14 cellular contexts compared by ENCODE assay signal in the genomic region with DNA sequence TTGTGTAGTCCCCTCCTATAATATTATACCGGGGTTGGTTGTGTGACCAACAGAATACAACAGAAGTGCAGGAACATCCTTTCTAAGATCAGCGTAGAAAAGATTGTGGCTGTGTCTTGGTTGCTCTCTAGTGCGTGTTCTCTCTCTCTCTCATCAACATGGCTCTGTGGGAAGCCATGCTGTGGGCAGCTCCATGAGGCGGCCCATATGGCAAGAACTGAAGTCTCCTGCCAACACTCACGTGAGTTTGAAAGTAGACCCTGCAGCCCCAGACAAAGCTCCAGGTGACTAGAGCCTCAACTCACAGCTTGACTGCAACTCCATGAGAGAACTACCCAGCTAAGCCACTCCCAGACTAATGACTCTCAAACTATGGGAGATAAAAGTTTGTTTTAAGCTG.
DNase-seq lines count a peak whose midpoint lies in the region; TF ChIP-seq lines count a peak whose summit lies in the region.
"Had no signal": no experiment of that assay in that cellular context is flagged by ENCODE, and none has a peak within 500 bp of the region (broad histone marks: within the 10 kb centered on the region; RNA-seq: fewer than 3 reads in every experiment).

No MANE protein-coding gene starts in this region.

- H2AFZ ChIP-seq in mesenchymal stem cell (ENCODE audit: low read depth, low read length) = no peak overlapping the region
- H2AFZ ChIP-seq: GM23338 had no signal

- H3K18ac ChIP-seq in mesenchymal stem cell (ENCODE audit: low read depth in 1 of 2, low read length in 2 of 2) = no peak overlapping the region

- no peak overlapping the region for H3K23ac ChIP-seq in mesenchymal stem cell (ENCODE audit: low read length in 2 of 2)

- no peak overlapping the region for H3K4ac ChIP-seq in mesenchymal stem cell (ENCODE audit: low read depth in 1 of 2, low read length in 2 of 2)

- H4K8ac ChIP-seq in mesenchymal stem cell (ENCODE audit: low read length) = no peak overlapping the region

- no peak overlapping the region for H3K14ac ChIP-seq in mesenchymal stem cell (ENCODE audit: low read length in 2 of 2)

- no peak overlapping the region for H3K9ac ChIP-seq in mesenchymal stem cell (ENCODE audit: low read length)

- no peak for TF ChIP-seq CTCF in NB4 (IDR thresholded peaks at IDR 0.05; ENCODE audit: low read depth, low read length)

- H2AK5ac ChIP-seq in mesenchymal stem cell (ENCODE audit: low read length, severe bottlenecking) = no peak overlapping the region

- H3K4me2 ChIP-seq in mesenchymal stem cell (ENCODE audit: low read length, poor library complexity, severe bottlenecking) = no peak overlapping the region
- H3K4me2 ChIP-seq: GM23338 had no signal

- H3K4me3 ChIP-seq in NB4 (ENCODE audit: low read depth, low read length) (no peak overlapping the region), mesenchymal stem cell (ENCODE audit: insufficient read depth in 1 of 2, low read depth in 1 of 2, low read length in 2 of 2) (no peak overlapping the region)
- H3K4me3 ChIP-seq: GM23338 had no signal

- no peak overlapping the region for H2BK12ac ChIP-seq in mesenchymal stem cell (ENCODE audit: low read length in 2 of 2)

- WGBS in mesenchymal stem cell = over 99% methylated on average over 5 of the region's 5 CpGs

- no peaks in the 10 kb centered on the region for H3K27me3 ChIP-seq in mesenchymal stem cell (ENCODE audit: control insufficient read depth in 1 of 2, insufficient read depth in 1 of 2, low read length in 2 of 2)

- H2BK5ac ChIP-seq in mesenchymal stem cell (ENCODE audit: low read depth, low read length, poor library complexity, severe bottlenecking) = no peak overlapping the region

- no peak overlapping the region for H2BK15ac ChIP-seq in mesenchymal stem cell (ENCODE audit: low read depth, poor library complexity, severe bottlenecking)

- H3K79me1 ChIP-seq in mesenchymal stem cell (replicated peaks; ENCODE audit: low read length, poor library complexity, severe bottlenecking) = peaks cover 38% of the 10 kb centered on the region

- DNase-seq in NB4 (ENCODE audit: low read depth) (peak; percentile 43), cerebellar cortex (ENCODE audit: low spot score) (peak; percentile 73), mesenchymal stem cell (no peak), NCI-H187 treated with DMSO at 0.1 percent for 48 hours (lab: John Stamatoyannopoulos, UW) (no peak)
- no peak for DNase-seq in activated CD4-positive, alpha-beta T cell treated with anti-CD3 and anti-CD28 coated beads for 4 hours
- DNase-seq in effector CD4-positive, alpha-beta T cell = no peak
- DNase-seq: Calu3; CD4-positive, alpha-beta memory T cell; COR-L47; DMS79; EL; GF-D8; H9 had no signal

- no peak overlapping the region for H3K27ac ChIP-seq in mesenchymal stem cell (ENCODE audit: low read length, poor library complexity, severe bottlenecking)

- H3K4me1 ChIP-seq in mesenchymal stem cell (ENCODE audit: control insufficient read depth, insufficient read depth, low read depth, low read length) = peaks cover 3% of the 10 kb centered on the region

- no peak for TF ChIP-seq POLR2A in NB4 (IDR thresholded peaks at IDR 0.05; ENCODE audit: extremely low read depth, insufficient read length)

- H2BK120ac ChIP-seq in mesenchymal stem cell (ENCODE audit: low read depth, low read length) = no peak overlapping the region

- H3K9me3 ChIP-seq in mesenchymal stem cell (ENCODE audit: control insufficient read depth, low read length) = no peaks in the 10 kb centered on the region

- H3K36me3 ChIP-seq in mesenchymal stem cell (ENCODE audit: control insufficient read depth in 1 of 2, insufficient read depth in 2 of 2, low read depth in 1 of 2, low read length in 2 of 2) = peaks cover 0 to 19% of the 10 kb centered on the region in 2 experiments

- peak overlapping the region; percentile 39 for H4K91ac ChIP-seq in mesenchymal stem cell (ENCODE audit: low read length)

Comparison
In these comparisons a context has a peak if more than half of its experiments do, and no peak if none do; other contexts are left out.
1. DNase-seq: peak in NB4 (single experiment) and cerebellar cortex (single experiment); none in mesenchymal stem cell (single experiment), activated CD4-positive, alpha-beta T cell treated with anti-CD3 and anti-CD28 coated beads for 4 hours (0 of 2), NCI-H187 treated with DMSO at 0.1 percent for 48 hours (single experiment) and effector CD4-positive, alpha-beta T cell (single experiment).